ENCODE assay signal across 24 cellular contexts in genomic region chr20:5975778-5976177, GRCh38.
"Had no signal": no experiment of that assay in that cellular context is flagged by ENCODE, and none has a peak within 500 bp of the region (broad histone marks: within the 10 kb centered on the region; RNA-seq: fewer than 3 reads in every experiment).

No MANE protein-coding gene starts in this region.

- H3K4me1 Mint-ChIP-seq: endodermal cell, mesothelial cell of epicardium, naive B cell had no signal

- H3K9me3 Mint-ChIP-seq: dendritic cell treated with granulocyte-macrophage colony-stimulating factor and Interleukin-4, amounts not matched to agents 40 ng/mL and 50 ng/mL, for 4 days; effector memory CD8-positive, alpha-beta T cell; endodermal cell; mesothelial cell of epicardium; naive B cell had no signal

- H3K4me3 Mint-ChIP-seq: dendritic cell treated with granulocyte-macrophage colony-stimulating factor and Interleukin-4, amounts not matched to agents 40 ng/mL and 50 ng/mL, for 4 days; effector memory CD8-positive, alpha-beta T cell; endodermal cell; mesothelial cell of epicardium had no signal

- DNase-seq: colonic mucosa; cortex of kidney; effector CD8-positive, alpha-beta T cell; effector memory CD8-positive, alpha-beta T cell; endodermal cell; erythroblast; foreskin fibroblast; foreskin melanocyte; gastrocnemius medialis; glutamatergic neuron; head of caudate nucleus; heart right ventricle; hippocampal formation; left cardiac atrium; left lung; left ventricle myocardium superior; lower lobe of right lung; mesenchymal stem cell; mucosa of descending colon; naive B cell had no signal

- H3K27me3 Mint-ChIP-seq: dendritic cell treated with granulocyte-macrophage colony-stimulating factor and Interleukin-4, amounts not matched to agents 40 ng/mL and 50 ng/mL, for 4 days; effector memory CD8-positive, alpha-beta T cell; naive B cell had no signal

- H3K27ac ChIP-seq: colonic mucosa, epithelial cell of prostate, esophagus muscularis mucosa, gastrocnemius medialis, heart right ventricle, left lung, lower lobe of right lung had no signal

- ATAC-seq: effector memory CD8-positive, alpha-beta T cell; gastrocnemius medialis; heart right ventricle; left cardiac atrium; left lung; left ventricle myocardium superior; lower lobe of right lung; mucosa of descending colon had no signal
